1 cellular context compared by ENCODE assay signal in the genomic region with DNA sequence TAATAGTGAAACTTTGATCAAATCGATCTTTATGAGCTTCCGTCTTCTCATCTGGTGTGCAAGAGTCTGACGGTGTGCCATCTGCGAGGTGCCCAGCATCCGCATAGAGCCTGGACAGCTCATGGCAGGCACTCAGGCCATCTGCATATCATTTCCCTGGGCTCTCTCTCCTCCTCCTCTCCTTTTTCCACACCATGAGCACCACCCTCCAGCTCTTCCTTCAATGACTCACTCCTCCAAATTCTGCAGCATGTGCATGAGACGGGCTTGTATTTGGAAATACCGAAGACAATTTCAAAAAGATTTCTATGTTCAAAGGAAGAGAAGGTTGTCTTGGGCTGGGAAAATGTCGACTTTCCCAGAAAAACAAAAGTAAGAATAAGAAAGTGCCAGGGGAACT.
TF ChIP-seq lines count a peak whose summit lies in the region.

No MANE protein-coding gene starts in this region.

TF ChIP-seq in GM23338, 12 proteins besides CTCF, POLR2A, EP300 and RAD21 (continued from another document):
- TF ChIP-seq, protein P1, sequence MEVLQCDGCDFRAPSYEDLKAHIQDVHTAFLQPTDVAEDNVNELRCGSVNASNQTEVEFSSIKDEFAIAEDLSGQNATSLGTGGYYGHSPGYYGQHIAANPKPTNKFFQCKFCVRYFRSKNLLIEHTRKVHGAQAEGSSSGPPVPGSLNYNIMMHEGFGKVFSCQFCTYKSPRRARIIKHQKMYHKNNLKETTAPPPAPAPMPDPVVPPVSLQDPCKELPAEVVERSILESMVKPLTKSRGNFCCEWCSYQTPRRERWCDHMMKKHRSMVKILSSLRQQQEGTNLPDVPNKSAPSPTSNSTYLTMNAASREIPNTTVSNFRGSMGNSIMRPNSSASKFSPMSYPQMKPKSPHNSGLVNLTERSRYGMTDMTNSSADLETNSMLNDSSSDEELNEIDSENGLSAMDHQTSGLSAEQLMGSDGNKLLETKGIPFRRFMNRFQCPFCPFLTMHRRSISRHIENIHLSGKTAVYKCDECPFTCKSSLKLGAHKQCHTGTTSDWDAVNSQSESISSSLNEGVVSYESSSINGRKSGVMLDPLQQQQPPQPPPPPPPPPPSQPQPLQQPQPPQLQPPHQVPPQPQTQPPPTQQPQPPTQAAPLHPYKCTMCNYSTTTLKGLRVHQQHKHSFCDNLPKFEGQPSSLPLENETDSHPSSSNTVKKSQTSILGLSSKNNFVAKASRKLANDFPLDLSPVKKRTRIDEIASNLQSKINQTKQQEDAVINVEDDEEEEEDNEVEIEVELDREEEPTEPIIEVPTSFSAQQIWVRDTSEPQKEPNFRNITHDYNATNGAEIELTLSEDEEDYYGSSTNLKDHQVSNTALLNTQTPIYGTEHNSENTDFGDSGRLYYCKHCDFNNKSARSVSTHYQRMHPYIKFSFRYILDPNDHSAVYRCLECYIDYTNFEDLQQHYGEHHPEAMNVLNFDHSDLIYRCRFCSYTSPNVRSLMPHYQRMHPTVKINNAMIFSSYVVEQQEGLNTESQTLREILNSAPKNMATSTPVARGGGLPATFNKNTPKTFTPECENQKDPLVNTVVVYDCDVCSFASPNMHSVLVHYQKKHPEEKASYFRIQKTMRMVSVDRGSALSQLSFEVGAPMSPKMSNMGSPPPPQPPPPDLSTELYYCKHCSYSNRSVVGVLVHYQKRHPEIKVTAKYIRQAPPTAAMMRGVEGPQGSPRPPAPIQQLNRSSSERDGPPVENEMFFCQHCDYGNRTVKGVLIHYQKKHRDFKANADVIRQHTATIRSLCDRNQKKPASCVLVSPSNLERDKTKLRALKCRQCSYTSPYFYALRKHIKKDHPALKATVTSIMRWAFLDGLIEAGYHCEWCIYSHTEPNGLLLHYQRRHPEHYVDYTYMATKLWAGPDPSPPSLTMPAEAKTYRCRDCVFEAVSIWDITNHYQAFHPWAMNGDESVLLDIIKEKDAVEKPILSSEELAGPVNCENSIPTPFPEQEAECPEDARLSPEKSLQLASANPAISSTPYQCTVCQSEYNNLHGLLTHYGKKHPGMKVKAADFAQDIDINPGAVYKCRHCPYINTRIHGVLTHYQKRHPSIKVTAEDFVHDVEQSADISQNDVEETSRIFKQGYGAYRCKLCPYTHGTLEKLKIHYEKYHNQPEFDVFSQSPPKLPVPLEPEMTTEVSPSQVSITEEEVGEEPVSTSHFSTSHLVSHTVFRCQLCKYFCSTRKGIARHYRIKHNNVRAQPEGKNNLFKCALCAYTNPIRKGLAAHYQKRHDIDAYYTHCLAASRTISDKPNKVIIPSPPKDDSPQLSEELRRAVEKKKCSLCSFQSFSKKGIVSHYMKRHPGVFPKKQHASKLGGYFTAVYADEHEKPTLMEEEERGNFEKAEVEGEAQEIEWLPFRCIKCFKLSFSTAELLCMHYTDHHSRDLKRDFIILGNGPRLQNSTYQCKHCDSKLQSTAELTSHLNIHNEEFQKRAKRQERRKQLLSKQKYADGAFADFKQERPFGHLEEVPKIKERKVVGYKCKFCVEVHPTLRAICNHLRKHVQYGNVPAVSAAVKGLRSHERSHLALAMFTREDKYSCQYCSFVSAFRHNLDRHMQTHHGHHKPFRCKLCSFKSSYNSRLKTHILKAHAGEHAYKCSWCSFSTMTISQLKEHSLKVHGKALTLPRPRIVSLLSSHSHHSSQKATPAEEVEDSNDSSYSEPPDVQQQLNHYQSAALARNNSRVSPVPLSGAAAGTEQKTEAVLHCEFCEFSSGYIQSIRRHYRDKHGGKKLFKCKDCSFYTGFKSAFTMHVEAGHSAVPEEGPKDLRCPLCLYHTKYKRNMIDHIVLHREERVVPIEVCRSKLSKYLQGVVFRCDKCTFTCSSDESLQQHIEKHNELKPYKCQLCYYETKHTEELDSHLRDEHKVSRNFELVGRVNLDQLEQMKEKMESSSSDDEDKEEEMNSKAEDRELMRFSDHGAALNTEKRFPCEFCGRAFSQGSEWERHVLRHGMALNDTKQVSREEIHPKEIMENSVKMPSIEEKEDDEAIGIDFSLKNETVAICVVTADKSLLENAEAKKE (CRISPR knock-in tag; IDR thresholded peaks at IDR 0.05) = no peak
- TF ChIP-seq, protein P2, sequence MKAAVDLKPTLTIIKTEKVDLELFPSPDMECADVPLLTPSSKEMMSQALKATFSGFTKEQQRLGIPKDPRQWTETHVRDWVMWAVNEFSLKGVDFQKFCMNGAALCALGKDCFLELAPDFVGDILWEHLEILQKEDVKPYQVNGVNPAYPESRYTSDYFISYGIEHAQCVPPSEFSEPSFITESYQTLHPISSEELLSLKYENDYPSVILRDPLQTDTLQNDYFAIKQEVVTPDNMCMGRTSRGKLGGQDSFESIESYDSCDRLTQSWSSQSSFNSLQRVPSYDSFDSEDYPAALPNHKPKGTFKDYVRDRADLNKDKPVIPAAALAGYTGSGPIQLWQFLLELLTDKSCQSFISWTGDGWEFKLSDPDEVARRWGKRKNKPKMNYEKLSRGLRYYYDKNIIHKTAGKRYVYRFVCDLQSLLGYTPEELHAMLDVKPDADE (IDR thresholded peaks at IDR 0.05) = no peak
- no peak for TF ChIP-seq EZH2phosphoT487 (IDR thresholded peaks at IDR 0.05; ENCODE audit: unreplicated experiment)
- no peak for TF ChIP-seq NANOG (IDR thresholded peaks at IDR 0.05; ENCODE audit: borderline replicate concordance)
- TF ChIP-seq POLR2AphosphoS5 (IDR thresholded peaks at IDR 0.05; ENCODE audit: low read depth) = no peak
- no peak for TF ChIP-seq EZH2 (IDR thresholded peaks at IDR 0.05; ENCODE audit: low read depth, unreplicated experiment)
- TF ChIP-seq STAT1 (IDR thresholded peaks at IDR 0.05; ENCODE audit: unreplicated experiment) = no peak
TF ChIP-seq in GM23338: peak in this region for 0.
